Comparison of ENCODE assay signal across 1 cellular context in the genomic region with DNA sequence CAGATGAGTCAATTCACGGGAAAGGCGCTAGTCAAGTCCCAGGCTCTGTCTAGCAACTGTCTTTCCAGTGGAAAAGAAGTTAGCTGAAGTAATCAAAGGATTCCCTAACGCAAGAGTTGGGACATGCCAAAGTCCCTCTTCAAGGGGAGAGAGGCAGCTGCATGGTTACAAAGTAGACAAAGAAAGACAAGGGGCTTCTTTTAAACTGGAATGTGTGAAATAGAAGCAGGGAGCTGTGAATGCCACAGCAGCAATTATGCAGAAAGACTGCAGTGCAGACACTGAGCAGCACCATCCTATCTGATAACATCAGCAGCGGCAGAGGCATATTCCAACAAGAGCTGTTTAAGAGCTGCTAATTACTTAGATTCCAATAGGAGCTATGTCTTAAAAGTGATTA.
TF ChIP-seq lines count a peak whose summit lies in the region.

No MANE protein-coding gene starts in this region.

TF ChIP-seq in GM23338, 12 proteins besides CTCF, POLR2A, EP300 and RAD21 (continued from another document):
- no peak for TF ChIP-seq ZNF114 (CRISPR knock-in tag; IDR thresholded peaks at IDR 0.05)
- no peak for TF ChIP-seq EZH2phosphoT487 (IDR thresholded peaks at IDR 0.05; ENCODE audit: unreplicated experiment)
